In the genomic region with DNA sequence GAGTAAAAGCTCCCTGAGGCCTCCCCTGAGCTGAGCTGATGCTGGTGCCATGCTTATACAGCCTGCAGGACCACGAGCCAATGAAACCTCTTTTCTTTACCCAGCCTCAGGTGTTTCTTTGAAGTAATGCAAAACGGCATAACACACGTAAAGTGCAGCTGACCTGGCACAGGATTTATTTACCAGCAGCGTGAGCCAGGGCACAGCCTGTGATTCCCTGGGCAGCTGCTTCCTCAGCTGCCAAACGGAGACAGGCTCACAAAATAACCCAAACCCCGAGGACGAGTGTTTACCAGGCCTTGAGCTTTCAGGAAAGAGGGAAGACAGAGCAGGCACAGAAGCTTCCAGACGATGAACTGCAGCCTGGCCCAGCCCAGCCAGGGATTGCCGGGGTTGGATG, we compare ENCODE assay signal across 21 cellular contexts.
DNase-seq lines count a peak whose midpoint lies in the region; ATAC-seq, FAIRE-seq and TF ChIP-seq lines count a peak whose summit lies in the region.
"Had no signal": no experiment of that assay in that cellular context is flagged by ENCODE, and none has a peak within 500 bp of the region (broad histone marks: within the 10 kb centered on the region; RNA-seq: fewer than 3 reads in every experiment).

No MANE protein-coding gene starts in this region.

- POLR2A ChIA-PET in HEK293 (lab: Yijun Ruan, JAX), result no interaction called here

- ATAC-seq in body of pancreas (peak; percentile 47), HG02884 (IDR thresholded peaks at IDR 0.05; ENCODE audit: unreplicated experiment) (no peak)
- ATAC-seq: activated CD4-positive, CD25-positive, alpha-beta regulatory T cell treated with anti-CD3 and anti-CD28 coated beads, Interleukin-2, amount 50 U/mL, for 24 hours; sciatic nerve; stimulated activated naive B cell treated with anti-CD40 and anti-IgM and Interleukin-4, amounts not matched to agents 10 μg/mL and 1 μg/mL and 100 μg/mL, for 72 hours had no signal

- WGBS in body of pancreas, 2 donors, result 32 to 33% methylated on average over 8 to 9 of the region's 9 CpGs

- intact Hi-C loops in body of pancreas (cut with DNase I), result no loop called here

- H3K36me3 ChIP-seq in HEK293 (ENCODE audit: control insufficient read depth in 2 of 2, insufficient read depth in 1 of 2, low read length in 2 of 2), result no peaks in the 10 kb centered on the region
- H3K36me3 ChIP-seq in body of pancreas (replicated peaks in 1 of 2; ENCODE audit: insufficient read depth in 1 of 2, low read depth in 2 of 2), result no peaks in the 10 kb centered on the region
- H3K36me3 ChIP-seq: colonic mucosa, upper lobe of left lung had no signal

- CTCF ChIA-PET in HEK293 (lab: Yijun Ruan, JAX), result no interaction called here

- no peaks in the 10 kb centered on the region for H3K27me3 ChIP-seq in body of pancreas
- H3K27me3 ChIP-seq: colonic mucosa, upper lobe of left lung had no signal

- no peak overlapping the region for H3K27ac ChIP-seq in HEK293 (ENCODE audit: extremely low read depth, low read depth, low read length)
- H3K27ac ChIP-seq in body of pancreas, result peak overlapping the region; percentile 53 to 71 (median 64)
- H3K27ac ChIP-seq: colonic mucosa, HL-60, upper lobe of left lung had no signal

- TF ChIP-seq CTCF in HEK293 (tag by site-specific recombination; IDR thresholded peaks at IDR 0.05) (no peak), body of pancreas (IDR thresholded peaks at IDR 0.05) (no peak)

- H3K4me3 ChIP-seq in HEK293 (ENCODE audit: low read depth, low read length), result no peak overlapping the region
- no peak overlapping the region for H3K4me3 ChIP-seq in body of pancreas
- H3K4me3 ChIP-seq: colonic mucosa, upper lobe of left lung had no signal

- FAIRE-seq in GM12891 (lab: Jason Lieb, UNC), result no peak
- FAIRE-seq: endothelial cell of umbilical vein, H54 had no signal

- peak in 3 of 4 donors; percentile 68 to 82 (median 70) for DNase-seq in body of pancreas
- DNase-seq in medulla oblongata (ENCODE audit: extremely low spot score), result peak; percentile 71
- DNase-seq in superior temporal gyrus (ENCODE audit: extremely low spot score), result peak; percentile 22
- DNase-seq in AG08396 (ENCODE audit: low spot score), result no peak
- no peak for DNase-seq in GM12891 (ENCODE audit: insufficient read length, low spot score)
- DNase-seq: activated naive CD4-positive, alpha-beta T cell treated with anti-CD3 and anti-CD28 coated beads, Interleukin-2, amount 50 U/mL, for 16 hours; activated T-cell treated with anti-CD3 and anti-CD28 coated beads, Interleukin-2, amount 50 U/mL, for 48 hours; Calu3; colonic mucosa; GDM1; IMR-90; MM.1S; stimulated activated naive B cell treated with anti-CD40 and anti-IgM and Interleukin-4, amounts not matched to agents 10 μg/mL and 1 μg/mL and 100 μg/mL, for 72 hours; upper lobe of left lung had no signal

- H3K9me3 ChIP-seq in HEK293 (ENCODE audit: control insufficient read depth, insufficient read depth, low read depth, low read length), result no peaks in the 10 kb centered on the region
- H3K9me3 ChIP-seq in body of pancreas, result no peaks in the 10 kb centered on the region
- H3K9me3 ChIP-seq: colonic mucosa, upper lobe of left lung had no signal

- no peak for TF ChIP-seq POLR2A in body of pancreas (IDR thresholded peaks at IDR 0.05)
- no peak for TF ChIP-seq POLR2A in GM12891 (IDR thresholded peaks at IDR 0.05; ENCODE audit: low read depth, low read length)

- H3K4me1 ChIP-seq in HEK293 (ENCODE audit: control insufficient read depth, insufficient read depth, low read length) (peaks cover 9% of the 10 kb centered on the region), body of pancreas (peaks cover 64% of the 10 kb centered on the region)
- H3K4me1 ChIP-seq: colonic mucosa had no signal

TF ChIP-seq in HEK293, 187 proteins besides CTCF, POLR2A, EP300 and RAD21:
- TF ChIP-seq ZNF37A (tag by site-specific recombination; IDR thresholded peaks at IDR 0.05) (no peak), MZF1 (tag by site-specific recombination; IDR thresholded peaks at IDR 0.05; ENCODE audit: borderline replicate concordance) (no peak), ZNF133 (tag by site-specific recombination; IDR thresholded peaks at IDR 0.05) (peak; percentile 72)

TF ChIP-seq in GM12891, 5 proteins besides CTCF, POLR2A, EP300 and RAD21:
- TF ChIP-seq SPI1 (IDR thresholded peaks at IDR 0.05; ENCODE audit: low read depth, low read length), result no peak
- no peak for TF ChIP-seq POLR2AphosphoS5 (IDR thresholded peaks at IDR 0.05; ENCODE audit: low read depth, low read length)
- TF ChIP-seq PAX5 (IDR thresholded peaks at IDR 0.05; ENCODE audit: insufficient read depth, low read length, severe bottlenecking), result no peak
- TF ChIP-seq POU2F2 (IDR thresholded peaks at IDR 0.05; ENCODE audit: low read depth, low read length), result no peak
- no peak for TF ChIP-seq TAF1 (IDR thresholded peaks at IDR 0.05; ENCODE audit: low read depth, low read length)

Comparison
In these comparisons a context has a peak if more than half of its experiments do, and no peak if none do; other contexts are left out.
1. DNase-seq: peak in body of pancreas (3 of 4), medulla oblongata (single experiment) and superior temporal gyrus (single experiment); none in AG08396 (single experiment) and GM12891 (single experiment).